Comparison of ENCODE assay signal across 7 cellular contexts in genomic region chr2:110401001-110401618, GRCh38.
DNase-seq lines count a peak whose midpoint lies in the region; ATAC-seq, FAIRE-seq and TF ChIP-seq lines count a peak whose summit lies in the region.
"Not testable (repeated sequence)": the region's sequence is repeated elsewhere in the genome, so short reads cannot be mapped to it uniquely, and the experiment has no call there.

No MANE protein-coding gene starts in this region.

- not testable (repeated sequence) for H3K79me2 ChIP-seq in HepG2 (ENCODE audit: insufficient read depth, low read length)

- not testable (repeated sequence) for H3K36me3 Mint-ChIP-seq in activated naive CD4-positive, alpha-beta T cell treated with anti-CD3 and anti-CD28 coated beads, Interleukin-2, amount 50 U/mL, for 72 hours; glutamatergic neuron (ENCODE audit: unreplicated experiment)

- not testable (repeated sequence) for BruUV-seq in HepG2 (replicated peaks; lab: Mats Ljungman, UMichigan)

- not testable (repeated sequence) for H2AFZ ChIP-seq in HepG2 (ENCODE audit: low read length)

- not testable (repeated sequence) for H3K4me3 Mint-ChIP-seq in glutamatergic neuron (ENCODE audit: unreplicated experiment)

- H3K27me3 Mint-ChIP-seq in glutamatergic neuron (ENCODE audit: unreplicated experiment) = not testable (repeated sequence)

- 0% methylated on average over 3 of the region's 18 CpGs for WGBS in HepG2 (ENCODE audit: low lambda C conversion rate)

- not testable (repeated sequence) for H3K27ac Mint-ChIP-seq in activated naive CD4-positive, alpha-beta T cell treated with anti-CD3 and anti-CD28 coated beads, Interleukin-2, amount 50 U/mL, for 72 hours; glutamatergic neuron (ENCODE audit: unreplicated experiment)

- not testable (repeated sequence) for TF ChIP-seq CTCF in RWPE2 (IDR thresholded peaks at IDR 0.05; ENCODE audit: poor library complexity, severe bottlenecking); HepG2 (CRISPR knock-in tag; IDR thresholded peaks at IDR 0.05)
- peak; percentile 12 for TF ChIP-seq CTCF in glutamatergic neuron (IDR thresholded peaks at IDR 0.05; ENCODE audit: partially characterized antibody, unreplicated experiment)
- peak in 1 of 5 experiments; percentile 14 for TF ChIP-seq CTCF in gastrocnemius medialis (IDR thresholded peaks at IDR 0.05 in 4 of 5, conservative IDR thresholded peaks at IDR 0.05 in 1 of 5)

- H3K27me3 ChIP-seq in RWPE2 (ENCODE audit: insufficient read depth, poor library complexity, severe bottlenecking); HepG2 (ENCODE audit: control insufficient read depth in 1 of 2, insufficient read depth in 2 of 2, low read length in 2 of 2); gastrocnemius medialis: not testable (repeated sequence)

- H3K4me1 Mint-ChIP-seq in glutamatergic neuron (ENCODE audit: low read depth, unreplicated experiment) = not testable (repeated sequence)

- not testable (repeated sequence) for FAIRE-seq in HepG2 (lab: Jason Lieb, UNC)

- H3K9ac ChIP-seq in HepG2 (ENCODE audit: insufficient read depth, low read depth, low read length) = not testable (repeated sequence)

- not testable (repeated sequence) for TF ChIP-seq POLR2A in HepG2 (IDR thresholded peaks at IDR 0.05; ENCODE audit: insufficient read depth in 1 of 2, low read depth in 2 of 2, low read length in 2 of 2); gastrocnemius medialis (IDR thresholded peaks at IDR 0.05)

- not testable (repeated sequence) for TF ChIP-seq RAD21 in HepG2 (CRISPR knock-in tag; IDR thresholded peaks at IDR 0.05)

- not testable (repeated sequence) for H3K27ac ChIP-seq in RWPE2 (ENCODE audit: poor library complexity, severe bottlenecking); HepG2 (ENCODE audit: extremely low read length, insufficient read depth, low read length); gastrocnemius medialis

- H3K9me3 ChIP-seq in RWPE2 (ENCODE audit: severe bottlenecking); HepG2 (ENCODE audit: low read length); gastrocnemius medialis: not testable (repeated sequence)

- not testable (repeated sequence) for TF ChIP-seq EP300 in HepG2 (IDR thresholded peaks at IDR 0.05; ENCODE audit: low read depth in 2 of 2, low read length in 2 of 2); HepG2 (CRISPR knock-in tag; IDR thresholded peaks at IDR 0.05; ENCODE audit: borderline replicate concordance)

- not testable (repeated sequence) for H3K4me1 ChIP-seq in RWPE2 (ENCODE audit: insufficient read depth, poor library complexity, severe bottlenecking); HepG2 (ENCODE audit: insufficient read depth, low read length); gastrocnemius medialis

- in situ Hi-C loops in HepG2 (cut with HindIII; ENCODE audit: extremely low pct_ligation_motif_present, low pct_unique_long_range_greater_than_20kb); gastrocnemius medialis (cut with MboI; ENCODE audit: low sequenced_read_pairs in 4 of 4): not testable (repeated sequence)

- not testable (repeated sequence) for H3K4me3 ChIP-seq in RWPE2 (ENCODE audit: severe bottlenecking); HepG2 (replicated peaks in 1 of 3; ENCODE audit: insufficient read depth in 1 of 3, low read depth in 2 of 3, low read length in 3 of 3); gastrocnemius medialis

- CTCF ChIA-PET in HepG2 (lab: Yijun Ruan, JAX; ENCODE audit: low intra/inter-chr PET ratio, low total read pairs) = not testable (repeated sequence)

- not testable (repeated sequence) for H3K9me3 Mint-ChIP-seq in activated naive CD4-positive, alpha-beta T cell treated with anti-CD3 and anti-CD28 coated beads, Interleukin-2, amount 50 U/mL, for 72 hours; glutamatergic neuron (ENCODE audit: unreplicated experiment)

- ATAC-seq in GM19455 (IDR thresholded peaks at IDR 0.05; ENCODE audit: unreplicated experiment) (peak; percentile 64), HG03135 (IDR thresholded peaks at IDR 0.05; ENCODE audit: unreplicated experiment) (peak; percentile 55), RWPE2 (ENCODE audit: low read depth) (peak; percentile 93), HepG2 (peak; percentile 92), gastrocnemius medialis (peak; percentile 58 to 92)
- peak; percentile 79 to 86 for ATAC-seq in activated naive CD4-positive, alpha-beta T cell treated with anti-CD3 and anti-CD28 coated beads, Interleukin-2, amount 50 U/mL, for 72 hours

- H3K36me3 ChIP-seq in RWPE2 (ENCODE audit: low read depth); HepG2 (replicated peaks in 1 of 2; ENCODE audit: control insufficient read depth in 1 of 2, insufficient read depth in 2 of 2, low read length in 2 of 2); gastrocnemius medialis: not testable (repeated sequence)

- intact Hi-C loops in HepG2 (cut with micrococcal nuclease; ENCODE audit: unreplicated experiment); gastrocnemius medialis (cut with DNase I; ENCODE audit: low total_unique reads): not testable (repeated sequence)

- POLR2A ChIA-PET in HepG2 (lab: Yijun Ruan, JAX) = not testable (repeated sequence)

- DNase-seq in RWPE2 (ENCODE audit: low spot score); activated naive CD4-positive, alpha-beta T cell treated with anti-CD3 and anti-CD28 coated beads, Interleukin-2, amount 50 U/mL, for 72 hours (ENCODE audit: low spot score in 2 of 2); glutamatergic neuron; HepG2 (ENCODE audit: low spot score); gastrocnemius medialis: not testable (repeated sequence)

- H3K4me2 ChIP-seq in HepG2 (ENCODE audit: low read depth, low read length) = not testable (repeated sequence)

- not testable (repeated sequence) for H4K20me1 ChIP-seq in HepG2 (ENCODE audit: insufficient read depth, low read length)
